ENCODE assay signal across 12 cellular contexts in genomic region chr17:74773871-74774286, GRCh38. TPM values are rescaled to one million over a fixed set of nuclear protein-coding genes. Genes with fewer than 3 reads are reported as not detected.
DNase-seq lines count a peak whose midpoint lies in the region; ATAC-seq and TF ChIP-seq lines count a peak whose summit lies in the region.
"Had no signal": no experiment of that assay in that cellular context is flagged by ENCODE, and none has a peak within 500 bp of the region (broad histone marks: within the 10 kb centered on the region; RNA-seq: fewer than 3 reads in every experiment).

No MANE protein-coding gene starts in this region.

- H3K4me1 ChIP-seq in CD4-positive, alpha-beta memory T cell (ENCODE audit: insufficient read depth, low read length) = peaks cover 55% of the 10 kb centered on the region
- H3K4me1 ChIP-seq in A673 (ENCODE audit: insufficient read depth, low read length, poor library complexity, severe bottlenecking) = no peaks in the 10 kb centered on the region

- BruUV-seq in A673 (replicated peaks; lab: Mats Ljungman, UMichigan) = no TSS peak

- H3K36me3 Mint-ChIP-seq in CD4-positive, alpha-beta memory T cell = peaks cover 16 to 55% of the 10 kb centered on the region in 2 donors
- H3K36me3 Mint-ChIP-seq in brain = peaks cover 31% of the 10 kb centered on the region
- peaks cover under 1% of the 10 kb centered on the region for H3K36me3 Mint-ChIP-seq in natural killer cell treated with Interleukin-12 subunit alpha and Interleukin-12 subunit beta and Interleukin-15 and Interleukin-18, amount 100 ng/mL, for 72 hours

- DNase-seq in CD4-positive, alpha-beta memory T cell = no peak
- DNase-seq in NCI-H226 (peak; percentile 88), HUDEP-2 (lab: John Stamatoyannopoulos, UW; ENCODE audit: unreplicated experiment in 76 of 76) (no peak), A673 (ENCODE audit: low spot score) (no peak)
- DNase-seq in natural killer cell treated with Interleukin-12 subunit alpha and Interleukin-12 subunit beta and Interleukin-15 and Interleukin-18, amount 100 ng/mL, for 72 hours (ENCODE audit: low spot score) = peak; percentile 51
- DNase-seq in stimulated activated CD4-positive, alpha-beta T cell treated with anti-CD3 and anti-CD28 coated beads, Interleukin-12 subunit alpha, Interleukin-12 subunit beta, amount 100 ng/mL, for 4 hours = no peak
- DNase-seq: DMS53, NCI-H524 treated with DMSO at 0.1 percent for 48 hours, transverse colon had no signal

- intact Hi-C loops in CD4-positive, alpha-beta memory T cell (cut with micrococcal nuclease) = no loop called here
- intact Hi-C loops in A673 (cut with micrococcal nuclease; ENCODE audit: unreplicated experiment) = no loop called here

- peaks cover 34 to 78% (median 55%) of the 10 kb centered on the region in 4 donors for H3K4me1 Mint-ChIP-seq in CD4-positive, alpha-beta memory T cell
- peaks cover 38% of the 10 kb centered on the region for H3K4me1 Mint-ChIP-seq in brain
- peaks cover 47 to 51% of the 10 kb centered on the region in 2 donors for H3K4me1 Mint-ChIP-seq in natural killer cell treated with Interleukin-12 subunit alpha and Interleukin-12 subunit beta and Interleukin-15 and Interleukin-18, amount 100 ng/mL, for 72 hours (ENCODE audit: low read depth in 2 of 2)

- TF ChIP-seq CTCF in brain (conservative IDR thresholded peaks at IDR 0.05) (no peak), A673 (conservative IDR thresholded peaks at IDR 0.05; ENCODE audit: low read depth, low read length) (no peak)

- no peak for ATAC-seq in natural killer cell treated with Interleukin-12 subunit alpha and Interleukin-12 subunit beta and Interleukin-15 and Interleukin-18, amount 100 ng/mL, for 72 hours
- ATAC-seq in GM21447 (IDR thresholded peaks at IDR 0.05; ENCODE audit: unreplicated experiment) = no peak

- no peaks in the 10 kb centered on the region for H3K27me3 Mint-ChIP-seq in CD4-positive, alpha-beta memory T cell
- H3K27me3 Mint-ChIP-seq in brain = peaks cover 9% of the 10 kb centered on the region
- H3K27me3 Mint-ChIP-seq in natural killer cell treated with Interleukin-12 subunit alpha and Interleukin-12 subunit beta and Interleukin-15 and Interleukin-18, amount 100 ng/mL, for 72 hours = no peaks in the 10 kb centered on the region

- POLR2A ChIA-PET in CD4-positive, alpha-beta memory T cell (lab: Charles Lee; ENCODE audit: partially characterized antibody) = interaction anchor here (0.9 to 17.0 kb wide), 4 partner anchors 10 to 99 kb away, joined by 3 to 489 read pairs (median 100); partner anchors contain the start of genes FDXR, NHERF1 and RAB37
- POLR2A ChIA-PET in A673 (lab: Charles Lee; ENCODE audit: low non-redundant PET) = no interaction called here

- no peaks in the 10 kb centered on the region for H3K27me3 ChIP-seq in CD4-positive, alpha-beta memory T cell (ENCODE audit: insufficient read depth, low read length)
- H3K27me3 ChIP-seq in A673 (replicated peaks; ENCODE audit: insufficient read depth, low read depth, low read length, poor library complexity) = no peaks in the 10 kb centered on the region
- H3K27me3 ChIP-seq: transverse colon had no signal

- peaks cover 0 to 2% (median 0%) of the 10 kb centered on the region in 8 donors for H3K9me3 Mint-ChIP-seq in CD4-positive, alpha-beta memory T cell
- H3K9me3 Mint-ChIP-seq in brain = no peaks in the 10 kb centered on the region
- H3K9me3 Mint-ChIP-seq in natural killer cell treated with Interleukin-12 subunit alpha and Interleukin-12 subunit beta and Interleukin-15 and Interleukin-18, amount 100 ng/mL, for 72 hours = no peaks in the 10 kb centered on the region

- no peak overlapping the region for H3K4me3 ChIP-seq in CD4-positive, alpha-beta memory T cell (ENCODE audit: low read length in 2 of 2)
- H3K4me3 ChIP-seq in A673 (ENCODE audit: low read depth, low read length, poor library complexity, severe bottlenecking) = no peak overlapping the region
- H3K4me3 ChIP-seq: transverse colon had no signal

- peak overlapping the region in 7 of 8 donors; percentile 52 to 67 (median 57) for H3K4me3 Mint-ChIP-seq in CD4-positive, alpha-beta memory T cell
- H3K4me3 Mint-ChIP-seq in brain = peak overlapping the region; percentile 69 to 83 (median 73)
- H3K4me3 Mint-ChIP-seq in natural killer cell treated with Interleukin-12 subunit alpha and Interleukin-12 subunit beta and Interleukin-15 and Interleukin-18, amount 100 ng/mL, for 72 hours = peak overlapping the region; percentile 53

- peak overlapping the region; percentile 47 to 90 (median 72) for H3K27ac Mint-ChIP-seq in CD4-positive, alpha-beta memory T cell
- peak overlapping the region in 4 of 5 experiments; percentile 20 to 82 (median 54) for H3K27ac Mint-ChIP-seq in brain
- peak overlapping the region; percentile 53 to 57 for H3K27ac Mint-ChIP-seq in natural killer cell treated with Interleukin-12 subunit alpha and Interleukin-12 subunit beta and Interleukin-15 and Interleukin-18, amount 100 ng/mL, for 72 hours

- peaks cover 49% of the 10 kb centered on the region for H3K36me3 ChIP-seq in CD4-positive, alpha-beta memory T cell (ENCODE audit: insufficient read depth, low read length)
- H3K36me3 ChIP-seq in A673 (ENCODE audit: insufficient read depth, low read length, poor library complexity, severe bottlenecking) = peaks cover 37% of the 10 kb centered on the region

- H3K9me3 ChIP-seq in CD4-positive, alpha-beta memory T cell (ENCODE audit: control insufficient read depth in 1 of 2, low read length in 2 of 2) = no peaks in the 10 kb centered on the region
- no peaks in the 10 kb centered on the region for H3K9me3 ChIP-seq in A673 (ENCODE audit: low read depth, low read length, poor library complexity, severe bottlenecking)
- H3K9me3 ChIP-seq: transverse colon had no signal

- no peak overlapping the region for H3K27ac ChIP-seq in CD4-positive, alpha-beta memory T cell (ENCODE audit: low read depth, low read length)
- no peak overlapping the region for H3K27ac ChIP-seq in A673 (ENCODE audit: low read depth, low read length, poor library complexity, severe bottlenecking)
- H3K27ac ChIP-seq: parathyroid adenoma, transverse colon had no signal

- CTCF ChIA-PET in CD4-positive, alpha-beta memory T cell (lab: Charles Lee; ENCODE audit: partially characterized antibody) = interaction anchor here (0.8 to 13.9 kb wide), 8 partner anchors 14 to 116 kb away, joined by 3 to 181 read pairs (median 112); partner anchors contain the start of gene RAB37
- CTCF ChIA-PET in A673 (lab: Charles Lee) = interaction anchor here (0.6 to 0.9 kb wide), 2 partner anchors 90 to 791 kb away, joined by 7 to 8 read pairs; no protein-coding TSS in a partner anchor

RNA-seq across cellular contexts. Expression of gene NAT9, which starts 2.3 kb away (rescaled TPM):
- 10 to 100 TPM; 60.0 to 70.3 TPM for total RNA-seq in CD4-positive, alpha-beta memory T cell
- 10 to 100 TPM; 11.9 to 19.1 TPM for polyA plus RNA-seq in CD4-positive, alpha-beta memory T cell
- polyA plus RNA-seq in brain (ENCODE audit: insufficient read depth, low read depth, low replicate concordance) = 24.8 TPM
- total RNA-seq in natural killer cell treated with Interleukin-12 subunit alpha and Interleukin-12 subunit beta and Interleukin-15 and Interleukin-18, amount 100 ng/mL, for 72 hours = 10 to 100 TPM; 42.9 to 60.7 TPM
- 55.6 and 60.6 TPM in 2 replicates for total RNA-seq in A673 (2021)

RNA-seq across cellular contexts. Expression of gene NHERF1, which starts 25.5 kb away (rescaled TPM):
- total RNA-seq in CD4-positive, alpha-beta memory T cell = 100 to 1,000 TPM; 202 to 209 TPM
- polyA plus RNA-seq in CD4-positive, alpha-beta memory T cell = 100 to 1,000 TPM; 324 to 448 TPM
- 95.8 TPM for polyA plus RNA-seq in brain (ENCODE audit: insufficient read depth, low read depth, low replicate concordance)
- 100 to 1,000 TPM; 159 to 187 TPM for total RNA-seq in natural killer cell treated with Interleukin-12 subunit alpha and Interleukin-12 subunit beta and Interleukin-15 and Interleukin-18, amount 100 ng/mL, for 72 hours
- 33.8 and 47.9 TPM in 2 replicates for total RNA-seq in A673 (2021)

RNA-seq across cellular contexts. Expression of gene RAB37, which starts 36.8 kb away (rescaled TPM):
- 10 to 100 TPM; 23.2 to 25.9 TPM for total RNA-seq in CD4-positive, alpha-beta memory T cell
- 10 to 100 TPM; 47.8 to 52.3 TPM for polyA plus RNA-seq in CD4-positive, alpha-beta memory T cell
- 2.8 TPM for polyA plus RNA-seq in brain (ENCODE audit: insufficient read depth, low read depth, low replicate concordance)
- 1 to 10 TPM; 1.3 to 3.3 TPM for total RNA-seq in natural killer cell treated with Interleukin-12 subunit alpha and Interleukin-12 subunit beta and Interleukin-15 and Interleukin-18, amount 100 ng/mL, for 72 hours
- total RNA-seq in A673 (2021) = not detected in 2 replicates

Comparison
In these comparisons a context has a peak if more than half of its experiments do, and no peak if none do; other contexts are left out.
1. DNase-seq: peak in NCI-H226 (single experiment) and natural killer cell treated with Interleukin-12 subunit alpha and Interleukin-12 subunit beta and Interleukin-15 and Interleukin-18, amount 100 ng/mL, for 72 hours (single experiment); none in CD4-positive, alpha-beta memory T cell (0 of 5), stimulated activated CD4-positive, alpha-beta T cell treated with anti-CD3 and anti-CD28 coated beads, Interleukin-12 subunit alpha, Interleukin-12 subunit beta, amount 100 ng/mL, for 4 hours (single experiment), HUDEP-2 (0 of 76) and A673 (single experiment).
2. RNA of gene RAB37, which starts 36.8 kb away (total RNA-seq): 23.2 to 25.9 TPM in CD4-positive, alpha-beta memory T cell; 1.3 to 3.3 TPM in natural killer cell treated with Interleukin-12 subunit alpha and Interleukin-12 subunit beta and Interleukin-15 and Interleukin-18, amount 100 ng/mL, for 72 hours and not detected in A673; every median in the first group is over 4 times any median in the second.
3. Peak in every context shown above with its lines, with median percentiles within 50 percentile points of each other: H3K27ac Mint-ChIP-seq and H3K4me3 Mint-ChIP-seq.